ENCODE assay signal across 11 cellular contexts in genomic region chr1:165896277-165896676, GRCh38.
DNase-seq lines count a peak whose midpoint lies in the region; ATAC-seq and TF ChIP-seq lines count a peak whose summit lies in the region.
"Had no signal": no experiment of that assay in that cellular context is flagged by ENCODE, and none has a peak within 500 bp of the region (broad histone marks: within the 10 kb centered on the region; RNA-seq: fewer than 3 reads in every experiment).

No MANE protein-coding gene starts in this region.

- in situ Hi-C loops in brain microvascular endothelial cell (cut with HindIII; ENCODE audit: low pct_ligation_motif_present, low sequenced_read_pairs) = no loop called here

- H3K36me3 ChIP-seq in brain microvascular endothelial cell (replicated peaks) = peaks cover 20% of the 10 kb centered on the region

- peak overlapping the region; percentile 98 for H3K27ac Mint-ChIP-seq in HFFc6

- TF ChIP-seq CTCF in HFFc6 (IDR thresholded peaks at IDR 0.05) (no peak), brain microvascular endothelial cell (IDR thresholded peaks at IDR 0.05; ENCODE audit: low read depth, low read length, missing control alignments) (no peak)

- TF ChIP-seq POLR2A in erythroblast (IDR thresholded peaks at IDR 0.05; ENCODE audit: low read length) = no peak

- peak overlapping the region; percentile 71 for H3K4me3 Mint-ChIP-seq in HFFc6
- H3K4me3 Mint-ChIP-seq: T-helper 2 cell treated with Interferon-gamma antibody and Interleukin-4, amounts not matched to agents 5 μg/mL and 100 μg/mL, for 36 hours had no signal

- peaks cover 10% of the 10 kb centered on the region for H3K27me3 Mint-ChIP-seq in HFFc6 (ENCODE audit: insufficient read depth)

- 80% methylated on average over 10 of the region's 10 CpGs for WGBS in right cardiac atrium

- no peaks in the 10 kb centered on the region for H3K9me3 ChIP-seq in right cardiac atrium (ENCODE audit: control insufficient read depth, low read length)

- H3K4me1 ChIP-seq in right cardiac atrium (ENCODE audit: control insufficient read depth, insufficient read depth, low read length) = peaks cover 22% of the 10 kb centered on the region

- H3K27me3 ChIP-seq in brain microvascular endothelial cell (replicated peaks) (no peaks in the 10 kb centered on the region), right cardiac atrium (ENCODE audit: control insufficient read depth, insufficient read depth) (no peaks in the 10 kb centered on the region)
- H3K27me3 ChIP-seq: dorsolateral prefrontal cortex had no signal

- intact Hi-C loops in right cardiac atrium (cut with DNase I) = loop anchor here in 1 of 4 donors (10.0 kb wide), 1 partner anchor 51 kb away; no protein-coding TSS in a partner anchor

- ATAC-seq in right cardiac atrium (peak; percentile 38 to 68), GM18861 (IDR thresholded peaks at IDR 0.05; ENCODE audit: unreplicated experiment) (no peak)

- H3K4me3 ChIP-seq in brain microvascular endothelial cell (ENCODE audit: low read depth, low read length) = no peak overlapping the region
- H3K4me3 ChIP-seq in right cardiac atrium (ENCODE audit: low read length) = no peak overlapping the region
- H3K4me3 ChIP-seq: dorsolateral prefrontal cortex had no signal

- H3K27ac ChIP-seq in brain microvascular endothelial cell (peak overlapping the region; percentile 99), right cardiac atrium (ENCODE audit: low read length) (no peak overlapping the region)

- peak; percentile 92 for DNase-seq in HFFc6
- peak; percentile 95 for DNase-seq in brain microvascular endothelial cell
- DNase-seq in right cardiac atrium = peak in 1 of 3 donors; percentile 39
- DNase-seq in stromal cell of bone marrow (ENCODE audit: low read depth) = peak; percentile 86
- DNase-seq in amygdala (lab: John Stamatoyannopoulos, UW) = no peak
- DNase-seq in NCI-H82 treated with DMSO at 0.1 percent for 48 hours (lab: John Stamatoyannopoulos, UW; ENCODE audit: unreplicated experiment) = no peak
- DNase-seq in erythroblast (lab: John Stamatoyannopoulos, UW) = no peak
- DNase-seq: activated T-cell treated with anti-CD3 and anti-CD28 coated beads, Interleukin-2, amount 50 U/mL, for 48 hours; dorsolateral prefrontal cortex had no signal

- H3K4me1 Mint-ChIP-seq in HFFc6 (ENCODE audit: low read depth) = peaks cover 100% of the 10 kb centered on the region

- no peaks in the 10 kb centered on the region for H3K9me3 Mint-ChIP-seq in HFFc6
- H3K9me3 Mint-ChIP-seq: T-helper 2 cell treated with Interferon-gamma antibody and Interleukin-4, amounts not matched to agents 5 μg/mL and 100 μg/mL, for 36 hours had no signal

- peaks cover 55% of the 10 kb centered on the region for H3K36me3 Mint-ChIP-seq in HFFc6 (ENCODE audit: low read depth)

Comparison
In these comparisons a context has a peak if more than half of its experiments do, and no peak if none do; other contexts are left out.
1. DNase-seq: peak in HFFc6 (single experiment), brain microvascular endothelial cell (single experiment) and stromal cell of bone marrow (single experiment); none in amygdala (0 of 56), NCI-H82 treated with DMSO at 0.1 percent for 48 hours (single experiment) and erythroblast (0 of 2).